ENCODE assay signal across 2 cellular contexts in the genomic region with DNA sequence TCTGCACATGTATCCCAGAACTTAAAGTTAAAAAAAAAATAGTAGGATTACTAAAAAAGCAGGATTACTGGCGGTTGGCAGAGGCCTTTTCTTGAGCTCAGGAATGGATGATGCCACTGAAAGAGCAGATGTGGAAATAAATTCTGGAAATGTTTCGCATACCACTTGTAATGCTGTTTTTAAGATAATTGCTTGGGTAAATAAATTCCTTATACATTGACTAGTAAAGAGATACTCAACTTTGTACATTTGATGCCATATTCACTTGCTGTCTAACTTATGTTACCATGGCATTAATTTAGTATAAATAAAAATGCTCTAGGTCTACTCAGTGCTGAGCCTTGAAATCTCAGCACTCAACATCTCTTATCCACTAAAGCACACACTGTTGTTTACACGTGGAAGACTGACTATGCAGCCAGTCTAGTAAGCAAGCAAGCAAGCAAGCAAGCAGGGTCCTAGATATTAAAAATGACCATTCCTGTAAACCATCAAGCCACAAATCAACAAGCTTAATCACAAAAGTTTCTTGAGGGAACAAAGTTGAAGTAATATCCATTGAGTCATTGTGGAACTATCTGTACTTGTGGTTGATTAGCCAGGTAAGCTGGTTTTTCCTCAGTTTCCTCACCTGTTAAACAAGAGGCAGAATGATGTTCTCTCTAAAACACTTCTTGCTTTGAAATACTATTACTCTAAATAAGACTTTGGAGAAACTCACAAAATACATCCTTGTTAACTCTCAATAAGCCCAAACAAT.
TF ChIP-seq lines count a peak whose summit lies in the region.

No MANE protein-coding gene starts in this region.

TF ChIP-seq in A549, 52 proteins besides CTCF, POLR2A, EP300 and RAD21 (continued from another document):
- TF ChIP-seq, protein P1, sequence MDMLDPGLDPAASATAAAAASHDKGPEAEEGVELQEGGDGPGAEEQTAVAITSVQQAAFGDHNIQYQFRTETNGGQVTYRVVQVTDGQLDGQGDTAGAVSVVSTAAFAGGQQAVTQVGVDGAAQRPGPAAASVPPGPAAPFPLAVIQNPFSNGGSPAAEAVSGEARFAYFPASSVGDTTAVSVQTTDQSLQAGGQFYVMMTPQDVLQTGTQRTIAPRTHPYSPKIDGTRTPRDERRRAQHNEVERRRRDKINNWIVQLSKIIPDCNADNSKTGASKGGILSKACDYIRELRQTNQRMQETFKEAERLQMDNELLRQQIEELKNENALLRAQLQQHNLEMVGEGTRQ (IDR thresholded peaks at IDR 0.05): no peak
- TF ChIP-seq NPAS2 (CRISPR knock-in tag; IDR thresholded peaks at IDR 0.05; ENCODE audit: borderline replicate concordance) (no peak), KDM5A (IDR thresholded peaks at IDR 0.05) (no peak), ZC3H11A (IDR thresholded peaks at IDR 0.05) (no peak), CHD2 (IDR thresholded peaks at IDR 0.05; ENCODE audit: low read length, partially characterized antibody) (no peak), ZNF302 (CRISPR knock-in tag; IDR thresholded peaks at IDR 0.05) (no peak), HES2 (IDR thresholded peaks at IDR 0.05) (no peak), BCL3 (IDR thresholded peaks at IDR 0.05) (no peak), EHF (CRISPR knock-in tag; IDR thresholded peaks at IDR 0.05) (no peak), CHD4 (IDR thresholded peaks at IDR 0.05; ENCODE audit: borderline replicate concordance) (no peak), PBX3 (IDR thresholded peaks at IDR 0.05) (no peak), EHMT2 (IDR thresholded peaks at IDR 0.05; ENCODE audit: low read depth) (no peak)

TF ChIP-seq in HCT116, 20 proteins besides CTCF, POLR2A, EP300 and RAD21 (continued from another document):
- TF ChIP-seq, protein P2, sequence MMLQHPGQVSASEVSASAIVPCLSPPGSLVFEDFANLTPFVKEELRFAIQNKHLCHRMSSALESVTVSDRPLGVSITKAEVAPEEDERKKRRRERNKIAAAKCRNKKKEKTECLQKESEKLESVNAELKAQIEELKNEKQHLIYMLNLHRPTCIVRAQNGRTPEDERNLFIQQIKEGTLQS (IDR thresholded peaks at IDR 0.05): no peak
- TF ChIP-seq SRF (IDR thresholded peaks at IDR 0.05; ENCODE audit: low read depth): no peak
- TF ChIP-seq CEBPB (IDR thresholded peaks at IDR 0.05; ENCODE audit: low read depth): no peak
- TF ChIP-seq, protein P3, sequence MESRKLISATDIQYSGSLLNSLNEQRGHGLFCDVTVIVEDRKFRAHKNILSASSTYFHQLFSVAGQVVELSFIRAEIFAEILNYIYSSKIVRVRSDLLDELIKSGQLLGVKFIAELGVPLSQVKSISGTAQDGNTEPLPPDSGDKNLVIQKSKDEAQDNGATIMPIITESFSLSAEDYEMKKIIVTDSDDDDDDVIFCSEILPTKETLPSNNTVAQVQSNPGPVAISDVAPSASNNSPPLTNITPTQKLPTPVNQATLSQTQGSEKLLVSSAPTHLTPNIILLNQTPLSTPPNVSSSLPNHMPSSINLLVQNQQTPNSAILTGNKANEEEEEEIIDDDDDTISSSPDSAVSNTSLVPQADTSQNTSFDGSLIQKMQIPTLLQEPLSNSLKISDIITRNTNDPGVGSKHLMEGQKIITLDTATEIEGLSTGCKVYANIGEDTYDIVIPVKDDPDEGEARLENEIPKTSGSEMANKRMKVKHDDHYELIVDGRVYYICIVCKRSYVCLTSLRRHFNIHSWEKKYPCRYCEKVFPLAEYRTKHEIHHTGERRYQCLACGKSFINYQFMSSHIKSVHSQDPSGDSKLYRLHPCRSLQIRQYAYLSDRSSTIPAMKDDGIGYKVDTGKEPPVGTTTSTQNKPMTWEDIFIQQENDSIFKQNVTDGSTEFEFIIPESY (IDR thresholded peaks at IDR 0.05; ENCODE audit: extremely low read depth, insufficient replicate concordance, low read length): no peak
- no peak for TF ChIP-seq ELF1 (IDR thresholded peaks at IDR 0.05; ENCODE audit: borderline replicate concordance, low read depth)
- no peak for TF ChIP-seq EZH2 (IDR thresholded peaks at IDR 0.05)
- TF ChIP-seq FOSL1 (IDR thresholded peaks at IDR 0.05; ENCODE audit: low read depth): no peak
- TF ChIP-seq EGR1 (IDR thresholded peaks at IDR 0.05; ENCODE audit: low read depth): no peak
- TF ChIP-seq CBX3 (IDR thresholded peaks at IDR 0.05; ENCODE audit: low read depth): no peak
- no peak for TF ChIP-seq ZFX (IDR thresholded peaks at IDR 0.05)
- TF ChIP-seq JUND (IDR thresholded peaks at IDR 0.05): no peak
- no peak for TF ChIP-seq POLR2AphosphoS5 (IDR thresholded peaks at IDR 0.05; ENCODE audit: low read depth, low read length)
